18 cellular contexts compared by ENCODE assay signal in genomic region chr13:58843567-58843966, GRCh38.
DNase-seq lines count a peak whose midpoint lies in the region; TF ChIP-seq lines count a peak whose summit lies in the region.
"Had no signal": no experiment of that assay in that cellular context is flagged by ENCODE, and none has a peak within 500 bp of the region (broad histone marks: within the 10 kb centered on the region; RNA-seq: fewer than 3 reads in every experiment).

No MANE protein-coding gene starts in this region.

- H3K27ac ChIP-seq in A673 (ENCODE audit: low read depth, low read length, poor library complexity, severe bottlenecking) (no peak overlapping the region), H9 (ENCODE audit: insufficient read length, low read depth, low read length) (no peak overlapping the region), SU-DHL-6 (ENCODE audit: low read depth, low read length) (no peak overlapping the region)
- H3K27ac ChIP-seq: PC-9, RWPE1 had no signal

- no peak overlapping the region for H3K4me3 ChIP-seq in A673 (ENCODE audit: low read depth, low read length, poor library complexity, severe bottlenecking)
- H3K4me3 ChIP-seq in SU-DHL-6 (ENCODE audit: insufficient read depth, low read length, poor library complexity, severe bottlenecking) = no peak overlapping the region
- H3K4me3 ChIP-seq: PC-9 had no signal

- no peak overlapping the region for H4K5ac ChIP-seq in H9 (ENCODE audit: insufficient read length, low read depth, low read length)

- H3K27ac Mint-ChIP-seq in H9 = no peak overlapping the region; a peak in 1 of 7 replicates
- H3K27ac Mint-ChIP-seq: CD8-positive, alpha-beta T cell had no signal

- H3K4me1 Mint-ChIP-seq in H9 = peaks cover 1 to 6% of the 10 kb centered on the region in 2 experiments; a peak in 3 of 4 replicates

- H2BK120ac ChIP-seq in H9 (ENCODE audit: low read depth, low read length, poor library complexity, severe bottlenecking) = no peak overlapping the region

- H3K56ac ChIP-seq in H9 (ENCODE audit: insufficient read length, low read depth, low read length) = no peak overlapping the region

- H2BK5ac ChIP-seq in H9 (ENCODE audit: insufficient read length, low read length) = no peak overlapping the region

- BruUV-seq in A673 (replicated peaks; lab: Mats Ljungman, UMichigan) = no TSS peak

- H3K9me3 Mint-ChIP-seq in H9 = peaks cover 9 to 15% of the 10 kb centered on the region in 2 experiments; a peak in 4 of 5 replicates

- DNase-seq in A673 (ENCODE audit: low spot score) (peak; percentile 7), H9 (peak; percentile 47), iPS DF 4.7 (ENCODE audit: extremely low read depth, low spot score) (peak; percentile 11), amniotic stem cell (lab: John Stamatoyannopoulos, UW) (no peak), NCI-H2081 (lab: John Stamatoyannopoulos, UW) (no peak), pons (ENCODE audit: low spot score) (no peak), NCI-H146 (lab: John Stamatoyannopoulos, UW) (no peak)
- DNase-seq: CD8-positive, alpha-beta T cell; DMS79 treated with DMSO at 0.1 percent for 48 hours; HCEC 1CT; KG1; NCI-H187; NCI-H2227 treated with DMSO at 0.1 percent for 48 hours; NCI-H510A treated with DMSO at 0.1 percent for 48 hours; NCI-H774; PC-9 had no signal

- TF ChIP-seq CTCF in A673 (conservative IDR thresholded peaks at IDR 0.05; ENCODE audit: low read depth, low read length) (no peak), H9 (conservative IDR thresholded peaks at IDR 0.05) (peak; percentile 55; the same call in 2 of the 3 replicates), SU-DHL-6 (IDR thresholded peaks at IDR 0.05; ENCODE audit: insufficient read depth, low read length, poor library complexity, severe bottlenecking) (no peak)

- no peak overlapping the region for H3K4me3 Mint-ChIP-seq in H9
- H3K4me3 Mint-ChIP-seq: CD8-positive, alpha-beta T cell had no signal

- no peak overlapping the region for H2BK12ac ChIP-seq in H9 (ENCODE audit: insufficient read length, low read depth, low read length)

- H3K18ac ChIP-seq in H9 (ENCODE audit: insufficient read length, low read depth, low read length) = no peak overlapping the region

- no peak overlapping the region for H4K8ac ChIP-seq in H9 (replicated peaks; ENCODE audit: insufficient read length, low read depth, low read length)

- POLR2A ChIA-PET in A673 (lab: Charles Lee; ENCODE audit: low non-redundant PET) = no interaction called here

- H2BK15ac ChIP-seq in H9 (ENCODE audit: low read depth, low read length) = no peak overlapping the region

- no peak overlapping the region for H3T11ph ChIP-seq in H9 (ENCODE audit: low read length)

- H3K36me3 ChIP-seq in A673 (ENCODE audit: insufficient read depth, low read length, poor library complexity, severe bottlenecking) (no peaks in the 10 kb centered on the region), SU-DHL-6 (ENCODE audit: low read length) (no peaks in the 10 kb centered on the region)

- no peak overlapping the region for H3K23ac ChIP-seq in H9 (ENCODE audit: insufficient read length, low read depth, low read length)

- H3K14ac ChIP-seq in H9 (ENCODE audit: insufficient read depth, low read length) = no peak overlapping the region

- H3K27me3 ChIP-seq in A673 (replicated peaks; ENCODE audit: insufficient read depth, low read depth, low read length, poor library complexity) (no peaks in the 10 kb centered on the region), H9 (ENCODE audit: insufficient read depth, low read length) (no peaks in the 10 kb centered on the region), SU-DHL-6 (ENCODE audit: low read length) (no peaks in the 10 kb centered on the region)

- CTCF ChIA-PET in A673 (lab: Charles Lee) = no interaction called here

- no CpG with 5 or more reads among the region's 6 CpGs for WGBS in H9 (ENCODE audit: extremely low coverage, insufficient read length, low lambda C conversion rate)

- no peak overlapping the region for H2AFZ ChIP-seq in H9 (ENCODE audit: low read length)
- H2AFZ ChIP-seq in SU-DHL-6 (ENCODE audit: low read depth, low read length, severe bottlenecking) = peak overlapping the region; percentile 29
- H2AFZ ChIP-seq: PC-9 had no signal

- no peak overlapping the region for H4K91ac ChIP-seq in H9 (ENCODE audit: insufficient read length, low read depth, low read length)

- peaks cover 0 to 31% (median 1%) of the 10 kb centered on the region in 3 experiments; a peak in 2 of 7 replicates for H3K36me3 Mint-ChIP-seq in H9 (ENCODE audit: insufficient read depth in 1 of 3, low read depth in 3 of 3)
- H3K36me3 Mint-ChIP-seq: CD8-positive, alpha-beta T cell had no signal

- no peak overlapping the region for H3K9ac ChIP-seq in H9 (ENCODE audit: extremely low read depth, insufficient read length, low read length)
- H3K9ac ChIP-seq in SU-DHL-6 (ENCODE audit: low read length) = no peak overlapping the region

- intact Hi-C loops in A673 (cut with micrococcal nuclease; ENCODE audit: unreplicated experiment) = no loop called here

- H3K9me3 ChIP-seq in A673 (ENCODE audit: low read depth, low read length, poor library complexity, severe bottlenecking) (no peaks in the 10 kb centered on the region), H9 (ENCODE audit: control insufficient read depth, low read depth, low read length) (no peaks in the 10 kb centered on the region), SU-DHL-6 (ENCODE audit: insufficient read depth, low read length) (no peaks in the 10 kb centered on the region)

- H2BK20ac ChIP-seq in H9 (ENCODE audit: low read depth, low read length, poor library complexity, severe bottlenecking) = no peak overlapping the region

- no peaks in the 10 kb centered on the region for H3K27me3 Mint-ChIP-seq in H9 (ENCODE audit: low read depth)

- H2AK5ac ChIP-seq in H9 (ENCODE audit: insufficient read length, low read length) = no peak overlapping the region

- no peak overlapping the region for H3K4me2 ChIP-seq in H9 (ENCODE audit: insufficient read depth, insufficient read length, low read length)
- no peak overlapping the region for H3K4me2 ChIP-seq in SU-DHL-6 (ENCODE audit: low read depth, low read length, poor library complexity, severe bottlenecking)
- H3K4me2 ChIP-seq: PC-9 had no signal

- no peaks in the 10 kb centered on the region for H3F3A ChIP-seq in SU-DHL-6 (ENCODE audit: insufficient read depth)

- H3K4me1 ChIP-seq in A673 (ENCODE audit: insufficient read depth, low read length, poor library complexity, severe bottlenecking) (peaks cover 3% of the 10 kb centered on the region), H9 (ENCODE audit: insufficient read depth, low read length) (no peaks in the 10 kb centered on the region)

- H3K4ac ChIP-seq in H9 (ENCODE audit: low read depth, low read length) = no peak overlapping the region

- H4K20me1 ChIP-seq in H9 (ENCODE audit: control insufficient read depth, insufficient read depth, insufficient read length) (no peaks in the 10 kb centered on the region), SU-DHL-6 (ENCODE audit: low read depth, low read length) (no peaks in the 10 kb centered on the region)

- no peaks in the 10 kb centered on the region for H3K23me2 ChIP-seq in H9 (ENCODE audit: insufficient read length, low read depth, low read length, poor library complexity, severe bottlenecking)

- no peaks in the 10 kb centered on the region for H3K9me2 ChIP-seq in SU-DHL-6 (replicated peaks; ENCODE audit: insufficient read depth, low read length)

- H3K79me2 ChIP-seq in H9 (ENCODE audit: insufficient read depth, low read length) = no peaks in the 10 kb centered on the region
- H3K79me2 ChIP-seq in SU-DHL-6 (ENCODE audit: insufficient read depth, low read length) = no peaks in the 10 kb centered on the region

- H3K79me1 ChIP-seq in H9 (ENCODE audit: insufficient read depth, low read depth, low read length, poor library complexity, severe bottlenecking) = no peaks in the 10 kb centered on the region

Comparison
In these comparisons a context has a peak if more than half of its experiments do, and no peak if none do; other contexts are left out.
1. DNase-seq: peak in A673 (single experiment), H9 (single experiment) and iPS DF 4.7 (single experiment); none in amniotic stem cell (single experiment), NCI-H2081 (0 of 2), pons (single experiment) and NCI-H146 (single experiment).